Comparison of ENCODE assay signal across 25 cellular contexts in the genomic region with DNA sequence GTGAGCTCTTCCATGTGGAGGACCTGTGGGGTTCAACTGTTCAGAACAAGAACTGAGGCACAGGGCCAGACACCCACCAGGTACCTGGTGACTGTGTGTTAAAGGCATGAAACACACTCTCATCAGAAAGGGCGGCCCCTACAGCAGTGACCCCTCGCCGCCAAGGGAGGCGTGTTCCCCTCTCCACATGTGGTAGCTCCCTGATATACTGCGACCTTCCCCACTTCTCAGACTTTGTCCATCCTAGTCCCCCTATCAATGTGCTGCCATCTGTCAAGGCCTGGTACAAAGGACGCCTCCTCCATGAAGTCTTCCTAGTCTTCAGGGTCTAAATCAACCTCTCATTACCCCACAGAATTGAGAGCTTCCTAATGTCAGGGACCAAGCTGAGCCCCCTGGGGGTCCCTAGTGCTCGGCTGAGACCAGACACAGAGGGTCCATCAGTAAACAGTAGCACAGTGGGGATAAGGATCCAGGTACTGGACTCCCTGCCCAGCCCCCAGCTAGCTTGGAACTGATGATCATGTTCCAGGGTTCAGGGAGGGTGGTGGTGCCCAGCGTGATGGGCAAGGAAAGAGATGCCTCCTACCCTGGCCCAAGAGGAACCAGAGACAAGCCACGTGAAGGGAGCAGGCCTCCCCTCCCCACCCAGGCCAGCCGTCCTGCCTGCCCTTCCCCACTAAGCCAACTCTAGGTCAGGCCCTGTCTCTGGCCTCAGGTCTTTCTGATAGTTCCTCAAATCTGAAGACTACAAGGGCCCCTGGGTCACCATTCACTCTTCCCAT. TPM values are rescaled to one million over a fixed set of nuclear protein-coding genes. Genes with fewer than 3 reads are reported as not detected.
"Had no signal": no experiment of that assay in that cellular context is flagged by ENCODE, and none has a peak within 500 bp of the region (broad histone marks: within the 10 kb centered on the region; RNA-seq: fewer than 3 reads in every experiment).

No MANE protein-coding gene starts in this region.

- H3K27ac ChIP-seq: brain microvascular endothelial cell, left ventricle myocardium inferior, neutrophil, parathyroid adenoma, suprapubic skin, uterus, VCaP had no signal

- H2AFZ ChIP-seq: parathyroid adenoma had no signal

- H3K4me3 ChIP-seq: left ventricle myocardium inferior, suprapubic skin, tibial nerve, uterus had no signal

- H3K27ac Mint-ChIP-seq: activated CD4-positive, alpha-beta T cell treated with anti-CD3 and anti-CD28 coated beads, Interleukin-2, amount 10 ng/mL, durations not matched to agents 7 days and 5 days; activated CD8-positive, alpha-beta memory T cell treated with anti-CD3 and anti-CD28 coated beads, Interleukin-2, amount 10 ng/mL, durations not matched to agents 7 days and 5 days; activated CD8-positive, alpha-beta T cell treated with anti-CD3 and anti-CD28 coated beads for 36 hours; activated naive CD4-positive, alpha-beta T cell treated with anti-CD3 and anti-CD28 coated beads, Interleukin-2, amount 50 U/mL, for 24 hours; mesothelial cell of epicardium; natural killer cell treated with Interleukin-12 subunit alpha and Interleukin-12 subunit beta and Interleukin-15 and Interleukin-18, amount 100 ng/mL, for 72 hours; stimulated activated naive CD8-positive, alpha-beta T cell treated with anti-CD3 and anti-CD28 coated beads, Interleukin-15, amount 100 ng/mL, for 72 hours; T-cell; T-helper 2 cell treated with Interferon-gamma antibody and Interleukin-4, amounts not matched to agents 5 μg/mL and 100 μg/mL, for 36 hours had no signal

- H3K4me3 Mint-ChIP-seq: activated CD4-positive, alpha-beta T cell treated with anti-CD3 and anti-CD28 coated beads, Interleukin-2, amount 10 ng/mL, durations not matched to agents 7 days and 5 days; activated CD8-positive, alpha-beta memory T cell treated with anti-CD3 and anti-CD28 coated beads, Interleukin-2, amount 10 ng/mL, durations not matched to agents 7 days and 5 days; activated CD8-positive, alpha-beta T cell treated with anti-CD3 and anti-CD28 coated beads for 36 hours; activated naive CD4-positive, alpha-beta T cell treated with anti-CD3 and anti-CD28 coated beads, Interleukin-2, amount 50 U/mL, for 24 hours; mesothelial cell of epicardium; natural killer cell treated with Interleukin-12 subunit alpha and Interleukin-12 subunit beta and Interleukin-15 and Interleukin-18, amount 100 ng/mL, for 72 hours; stimulated activated naive CD8-positive, alpha-beta T cell treated with anti-CD3 and anti-CD28 coated beads, Interleukin-15, amount 100 ng/mL, for 72 hours; T-cell; T-helper 2 cell treated with Interferon-gamma antibody and Interleukin-4, amounts not matched to agents 5 μg/mL and 100 μg/mL, for 36 hours had no signal

- ATAC-seq: activated CD8-positive, alpha-beta memory T cell treated with anti-CD3 and anti-CD28 coated beads, Interleukin-2, amount 10 ng/mL, durations not matched to agents 7 days and 5 days; activated CD8-positive, alpha-beta T cell treated with anti-CD3 and anti-CD28 coated beads for 36 hours; esophagus mucosa; natural killer cell treated with Interleukin-12 subunit alpha and Interleukin-12 subunit beta and Interleukin-15 and Interleukin-18, amount 100 ng/mL, for 72 hours; stimulated activated naive CD8-positive, alpha-beta T cell treated with anti-CD3 and anti-CD28 coated beads, Interleukin-15, amount 100 ng/mL, for 72 hours; T-cell had no signal

- DNase-seq: activated CD4-positive, alpha-beta T cell treated with anti-CD3 and anti-CD28 coated beads, Interleukin-2, amount 10 ng/mL, durations not matched to agents 7 days and 5 days; activated CD8-positive, alpha-beta memory T cell treated with anti-CD3 and anti-CD28 coated beads, Interleukin-2, amount 10 ng/mL, durations not matched to agents 7 days and 5 days; activated CD8-positive, alpha-beta T cell treated with anti-CD3 and anti-CD28 coated beads for 36 hours; activated effector memory CD4-positive, alpha-beta T cell treated with anti-CD3 and anti-CD28 coated beads, Interleukin-2, amount 50 U/mL, for 16 hours; activated T-cell treated with anti-CD3 and anti-CD28 coated beads for 4 hours; brain microvascular endothelial cell; central memory CD4-positive, alpha-beta T cell; effector memory CD4-positive, alpha-beta T cell; head of caudate nucleus; islet precursor cell; left ventricle myocardium inferior; stimulated activated CD4-positive, alpha-beta T cell treated with anti-CD3 and anti-CD28 coated beads, Interleukin-4, amount 100 ng/mL, for 24 hours; stimulated activated naive CD8-positive, alpha-beta T cell treated with anti-CD3 and anti-CD28 coated beads, Interleukin-15, amount 100 ng/mL, for 72 hours; T-cell; uterus had no signal

- H3K36me3 ChIP-seq: brain microvascular endothelial cell, left ventricle myocardium inferior, neutrophil, suprapubic skin, tibial nerve, uterus had no signal

- H3K36me3 Mint-ChIP-seq: activated CD8-positive, alpha-beta memory T cell treated with anti-CD3 and anti-CD28 coated beads, Interleukin-2, amount 10 ng/mL, durations not matched to agents 7 days and 5 days; activated naive CD4-positive, alpha-beta T cell treated with anti-CD3 and anti-CD28 coated beads, Interleukin-2, amount 50 U/mL, for 24 hours; mesothelial cell of epicardium; natural killer cell treated with Interleukin-12 subunit alpha and Interleukin-12 subunit beta and Interleukin-15 and Interleukin-18, amount 100 ng/mL, for 72 hours; T-cell had no signal

- H3K27me3 ChIP-seq: brain microvascular endothelial cell, suprapubic skin, tibial nerve, uterus had no signal

- H3K9ac ChIP-seq: parathyroid adenoma had no signal

- H3K27me3 Mint-ChIP-seq: activated naive CD4-positive, alpha-beta T cell treated with anti-CD3 and anti-CD28 coated beads, Interleukin-2, amount 50 U/mL, for 24 hours had no signal

- H3K4me1 ChIP-seq: parathyroid adenoma had no signal

- H3K9me3 ChIP-seq: left ventricle myocardium inferior, neutrophil, suprapubic skin, tibial nerve, uterus had no signal

- H3K4me1 Mint-ChIP-seq: activated CD4-positive, alpha-beta T cell treated with anti-CD3 and anti-CD28 coated beads, Interleukin-2, amount 10 ng/mL, durations not matched to agents 7 days and 5 days; activated CD8-positive, alpha-beta memory T cell treated with anti-CD3 and anti-CD28 coated beads, Interleukin-2, amount 10 ng/mL, durations not matched to agents 7 days and 5 days; activated naive CD4-positive, alpha-beta T cell treated with anti-CD3 and anti-CD28 coated beads, Interleukin-2, amount 50 U/mL, for 24 hours; stimulated activated naive CD8-positive, alpha-beta T cell treated with anti-CD3 and anti-CD28 coated beads, Interleukin-15, amount 100 ng/mL, for 72 hours had no signal

- H3K9me3 Mint-ChIP-seq: activated CD4-positive, alpha-beta T cell treated with anti-CD3 and anti-CD28 coated beads, Interleukin-2, amount 10 ng/mL, durations not matched to agents 7 days and 5 days; activated CD8-positive, alpha-beta T cell treated with anti-CD3 and anti-CD28 coated beads for 36 hours; activated naive CD4-positive, alpha-beta T cell treated with anti-CD3 and anti-CD28 coated beads, Interleukin-2, amount 50 U/mL, for 24 hours; mesothelial cell of epicardium; T-cell; T-helper 2 cell treated with Interferon-gamma antibody and Interleukin-4, amounts not matched to agents 5 μg/mL and 100 μg/mL, for 36 hours had no signal

RNA-seq across cellular contexts. Expression of a gene that starts 10.3 kb away (rescaled TPM):
- total RNA-seq: activated CD8-positive, alpha-beta memory T cell treated with anti-CD3 and anti-CD28 coated beads, Interleukin-2, amount 10 ng/mL, durations not matched to agents 7 days and 5 days had no signal
